8 cellular contexts compared by ENCODE assay signal in genomic region chr16:714558-715447, GRCh38. TPM values are rescaled to one million over a fixed set of nuclear protein-coding genes. Genes with fewer than 3 reads are reported as not detected.
DNase-seq lines count a peak whose midpoint lies in the region; ATAC-seq, FAIRE-seq and TF ChIP-seq lines count a peak whose summit lies in the region.

TSS of gene METRN (plus strand) at chr16:715118. CDS start at chr16:715290, 172 bp downstream.

- intact Hi-C loops in esophagus squamous epithelium (cut with DNase I), result loop anchor here (5.0 kb wide), 1 partner anchor 72 kb away; the partner anchor contains the start of genes CHTF18 and RPUSD1

- peak in 1 of 4 donors; percentile 7 for TF ChIP-seq POLR2A in esophagus squamous epithelium (IDR thresholded peaks at IDR 0.05)

- no peaks in the 10 kb centered on the region for H3K9me3 ChIP-seq in esophagus squamous epithelium

- H3K4me1 ChIP-seq in esophagus squamous epithelium, result peaks cover 23 to 74% (median 25%) of the 10 kb centered on the region in 3 donors

- peak within 1 kb of the TSS; percentile 54 for H3K4me3 ChIP-seq in AG09309 (ENCODE audit: control insufficient read depth, low read depth, low read length)
- peak within 1 kb of the TSS; percentile 52 to 87 (median 62) for H3K4me3 ChIP-seq in esophagus squamous epithelium

- no peak for DNase-seq in AG09309 (ENCODE audit: low read depth)
- DNase-seq in HK-2 (ENCODE audit: unreplicated experiment), result peak; percentile 86
- peak; percentile 71 for DNase-seq in RCC 7860 (ENCODE audit: low spot score)
- DNase-seq in activated T-helper 1 cell treated with Interleukin-2 at 50 U/mL for 16 hours (ENCODE audit: low read depth), result peak; percentile 83
- no peak for DNase-seq in esophagus squamous epithelium (lab: John Stamatoyannopoulos, UW)
- peak; percentile 86 for DNase-seq in myocyte (ENCODE audit: low read depth)
- peak; percentile 83 for DNase-seq in stimulated activated CD8-positive, alpha-beta memory T cell treated with anti-CD3 and anti-CD28 coated beads, Interleukin-7, amount 100 ng/mL, for 24 hours (ENCODE audit: low read depth)

- H3K27ac ChIP-seq in esophagus squamous epithelium, result peak within 1 kb of the TSS in 2 of 4 donors; percentile 36 to 61

- H3K27me3 ChIP-seq in esophagus squamous epithelium, result peaks cover 6 to 67% (median 18%) of the 10 kb centered on the region in 4 donors

- ATAC-seq in GM19025 (IDR thresholded peaks at IDR 0.05; ENCODE audit: low read depth, unreplicated experiment), result peak; percentile 84

- no peak for FAIRE-seq in RCC 7860 (lab: Jason Lieb, UNC)

- TF ChIP-seq CTCF in AG09309 (IDR thresholded peaks at IDR 0.05; ENCODE audit: control insufficient read depth, insufficient read depth, low read depth, low read length, missing control alignments) (no peak), esophagus squamous epithelium (IDR thresholded peaks at IDR 0.05) (no peak)

- WGBS in esophagus squamous epithelium, 2 donors, result no CpG with 5 or more reads among the region's 104 CpGs

- H3K36me3 ChIP-seq in esophagus squamous epithelium, result no peaks in the 10 kb centered on the region

RNA-seq across cellular contexts. Expression of gene METRN, which starts in this region (rescaled TPM):
- total RNA-seq in esophagus squamous epithelium (10 to 100 TPM in 2 of 4 donors, 1 to 10 TPM in 2; 4.2 to 12.7 (median 8.8) TPM), myocyte (105 and 172 TPM in 2 replicates)
- polyA plus RNA-seq in myocyte (2012), result 71.5 TPM

Comparison
In these comparisons a context has a peak if more than half of its experiments do, and no peak if none do; other contexts are left out.
1. DNase-seq: peak in HK-2 (single experiment), RCC 7860 (single experiment), activated T-helper 1 cell treated with Interleukin-2 at 50 U/mL for 16 hours (single experiment), myocyte (single experiment) and stimulated activated CD8-positive, alpha-beta memory T cell treated with anti-CD3 and anti-CD28 coated beads, Interleukin-7, amount 100 ng/mL, for 24 hours (single experiment); none in AG09309 (single experiment) and esophagus squamous epithelium (single experiment).